ENCODE assay signal across 1 cellular context in the genomic region with DNA sequence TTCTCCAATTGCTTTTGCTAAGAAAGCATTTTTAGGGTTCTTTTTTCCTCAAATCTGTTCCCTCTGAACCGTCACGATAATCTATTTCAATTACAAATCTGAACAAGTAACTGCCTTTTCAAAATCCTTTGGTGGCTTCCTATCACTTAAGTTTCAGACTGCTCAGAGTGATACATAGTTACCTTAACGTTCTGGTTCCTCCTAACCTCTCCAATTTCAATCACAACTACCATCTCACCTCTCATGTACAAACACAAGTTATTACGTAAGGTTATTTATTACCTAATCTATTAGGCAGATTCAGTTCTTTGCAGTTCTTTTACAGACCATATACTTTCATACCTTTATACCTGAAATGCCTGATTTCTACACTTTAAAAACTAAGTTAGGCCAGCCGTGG.
TF ChIP-seq lines count a peak whose summit lies in the region.

No MANE protein-coding gene starts in this region.

TF ChIP-seq in H1, 55 proteins besides CTCF, POLR2A, EP300 and RAD21:
- TF ChIP-seq SRF (IDR thresholded peaks at IDR 0.05; ENCODE audit: low read depth, low read length) (no peak), ASH2L (IDR thresholded peaks at IDR 0.05; ENCODE audit: low read length) (no peak), CBX5 (IDR thresholded peaks at IDR 0.05; ENCODE audit: low read depth, low read length) (no peak), SIN3A (conservative IDR thresholded peaks at IDR 0.05 in 1 of 2, IDR thresholded peaks at IDR 0.05 in 1 of 2; ENCODE audit: low read depth in 1 of 2, low read length in 2 of 2) (no peak), YY1 (IDR thresholded peaks at IDR 0.05; ENCODE audit: low read depth, low read length) (no peak), SUZ12 (IDR thresholded peaks at IDR 0.05; ENCODE audit: low read length) (no peak), TAF1 (IDR thresholded peaks at IDR 0.05; ENCODE audit: low read depth, low read length) (no peak), KDM5A (IDR thresholded peaks at IDR 0.05; ENCODE audit: low read length) (no peak), SAP30 (IDR thresholded peaks at IDR 0.05; ENCODE audit: insufficient read depth, insufficient replicate concordance, low read length) (no peak), RXRA (IDR thresholded peaks at IDR 0.05; ENCODE audit: insufficient read depth, low read depth, low read length) (no peak), HDAC2 (IDR thresholded peaks at IDR 0.05; ENCODE audit: borderline replicate concordance in 1 of 2, low read depth in 2 of 2, low read length in 2 of 2) (no peak), HDAC6 (IDR thresholded peaks at IDR 0.05; ENCODE audit: low read depth, low read length) (no peak), BCL11A (IDR thresholded peaks at IDR 0.05; ENCODE audit: low read depth in 2 of 2, low read length in 2 of 2) (no peak), SP2 (IDR thresholded peaks at IDR 0.05; ENCODE audit: low read length) (no peak), RNF2 (IDR thresholded peaks at IDR 0.05; ENCODE audit: borderline replicate concordance, low read depth, low read length, missing control alignments, poor library complexity, severe bottlenecking) (no peak), CREB1 (IDR thresholded peaks at IDR 0.05) (no peak), JUND (IDR thresholded peaks at IDR 0.05; ENCODE audit: low read length) (no peak), SIX5 (IDR thresholded peaks at IDR 0.05; ENCODE audit: low read depth, low read length) (no peak), RFX5 (IDR thresholded peaks at IDR 0.05; ENCODE audit: borderline replicate concordance, low read depth, low read length) (no peak)
- TF ChIP-seq, protein P1, sequence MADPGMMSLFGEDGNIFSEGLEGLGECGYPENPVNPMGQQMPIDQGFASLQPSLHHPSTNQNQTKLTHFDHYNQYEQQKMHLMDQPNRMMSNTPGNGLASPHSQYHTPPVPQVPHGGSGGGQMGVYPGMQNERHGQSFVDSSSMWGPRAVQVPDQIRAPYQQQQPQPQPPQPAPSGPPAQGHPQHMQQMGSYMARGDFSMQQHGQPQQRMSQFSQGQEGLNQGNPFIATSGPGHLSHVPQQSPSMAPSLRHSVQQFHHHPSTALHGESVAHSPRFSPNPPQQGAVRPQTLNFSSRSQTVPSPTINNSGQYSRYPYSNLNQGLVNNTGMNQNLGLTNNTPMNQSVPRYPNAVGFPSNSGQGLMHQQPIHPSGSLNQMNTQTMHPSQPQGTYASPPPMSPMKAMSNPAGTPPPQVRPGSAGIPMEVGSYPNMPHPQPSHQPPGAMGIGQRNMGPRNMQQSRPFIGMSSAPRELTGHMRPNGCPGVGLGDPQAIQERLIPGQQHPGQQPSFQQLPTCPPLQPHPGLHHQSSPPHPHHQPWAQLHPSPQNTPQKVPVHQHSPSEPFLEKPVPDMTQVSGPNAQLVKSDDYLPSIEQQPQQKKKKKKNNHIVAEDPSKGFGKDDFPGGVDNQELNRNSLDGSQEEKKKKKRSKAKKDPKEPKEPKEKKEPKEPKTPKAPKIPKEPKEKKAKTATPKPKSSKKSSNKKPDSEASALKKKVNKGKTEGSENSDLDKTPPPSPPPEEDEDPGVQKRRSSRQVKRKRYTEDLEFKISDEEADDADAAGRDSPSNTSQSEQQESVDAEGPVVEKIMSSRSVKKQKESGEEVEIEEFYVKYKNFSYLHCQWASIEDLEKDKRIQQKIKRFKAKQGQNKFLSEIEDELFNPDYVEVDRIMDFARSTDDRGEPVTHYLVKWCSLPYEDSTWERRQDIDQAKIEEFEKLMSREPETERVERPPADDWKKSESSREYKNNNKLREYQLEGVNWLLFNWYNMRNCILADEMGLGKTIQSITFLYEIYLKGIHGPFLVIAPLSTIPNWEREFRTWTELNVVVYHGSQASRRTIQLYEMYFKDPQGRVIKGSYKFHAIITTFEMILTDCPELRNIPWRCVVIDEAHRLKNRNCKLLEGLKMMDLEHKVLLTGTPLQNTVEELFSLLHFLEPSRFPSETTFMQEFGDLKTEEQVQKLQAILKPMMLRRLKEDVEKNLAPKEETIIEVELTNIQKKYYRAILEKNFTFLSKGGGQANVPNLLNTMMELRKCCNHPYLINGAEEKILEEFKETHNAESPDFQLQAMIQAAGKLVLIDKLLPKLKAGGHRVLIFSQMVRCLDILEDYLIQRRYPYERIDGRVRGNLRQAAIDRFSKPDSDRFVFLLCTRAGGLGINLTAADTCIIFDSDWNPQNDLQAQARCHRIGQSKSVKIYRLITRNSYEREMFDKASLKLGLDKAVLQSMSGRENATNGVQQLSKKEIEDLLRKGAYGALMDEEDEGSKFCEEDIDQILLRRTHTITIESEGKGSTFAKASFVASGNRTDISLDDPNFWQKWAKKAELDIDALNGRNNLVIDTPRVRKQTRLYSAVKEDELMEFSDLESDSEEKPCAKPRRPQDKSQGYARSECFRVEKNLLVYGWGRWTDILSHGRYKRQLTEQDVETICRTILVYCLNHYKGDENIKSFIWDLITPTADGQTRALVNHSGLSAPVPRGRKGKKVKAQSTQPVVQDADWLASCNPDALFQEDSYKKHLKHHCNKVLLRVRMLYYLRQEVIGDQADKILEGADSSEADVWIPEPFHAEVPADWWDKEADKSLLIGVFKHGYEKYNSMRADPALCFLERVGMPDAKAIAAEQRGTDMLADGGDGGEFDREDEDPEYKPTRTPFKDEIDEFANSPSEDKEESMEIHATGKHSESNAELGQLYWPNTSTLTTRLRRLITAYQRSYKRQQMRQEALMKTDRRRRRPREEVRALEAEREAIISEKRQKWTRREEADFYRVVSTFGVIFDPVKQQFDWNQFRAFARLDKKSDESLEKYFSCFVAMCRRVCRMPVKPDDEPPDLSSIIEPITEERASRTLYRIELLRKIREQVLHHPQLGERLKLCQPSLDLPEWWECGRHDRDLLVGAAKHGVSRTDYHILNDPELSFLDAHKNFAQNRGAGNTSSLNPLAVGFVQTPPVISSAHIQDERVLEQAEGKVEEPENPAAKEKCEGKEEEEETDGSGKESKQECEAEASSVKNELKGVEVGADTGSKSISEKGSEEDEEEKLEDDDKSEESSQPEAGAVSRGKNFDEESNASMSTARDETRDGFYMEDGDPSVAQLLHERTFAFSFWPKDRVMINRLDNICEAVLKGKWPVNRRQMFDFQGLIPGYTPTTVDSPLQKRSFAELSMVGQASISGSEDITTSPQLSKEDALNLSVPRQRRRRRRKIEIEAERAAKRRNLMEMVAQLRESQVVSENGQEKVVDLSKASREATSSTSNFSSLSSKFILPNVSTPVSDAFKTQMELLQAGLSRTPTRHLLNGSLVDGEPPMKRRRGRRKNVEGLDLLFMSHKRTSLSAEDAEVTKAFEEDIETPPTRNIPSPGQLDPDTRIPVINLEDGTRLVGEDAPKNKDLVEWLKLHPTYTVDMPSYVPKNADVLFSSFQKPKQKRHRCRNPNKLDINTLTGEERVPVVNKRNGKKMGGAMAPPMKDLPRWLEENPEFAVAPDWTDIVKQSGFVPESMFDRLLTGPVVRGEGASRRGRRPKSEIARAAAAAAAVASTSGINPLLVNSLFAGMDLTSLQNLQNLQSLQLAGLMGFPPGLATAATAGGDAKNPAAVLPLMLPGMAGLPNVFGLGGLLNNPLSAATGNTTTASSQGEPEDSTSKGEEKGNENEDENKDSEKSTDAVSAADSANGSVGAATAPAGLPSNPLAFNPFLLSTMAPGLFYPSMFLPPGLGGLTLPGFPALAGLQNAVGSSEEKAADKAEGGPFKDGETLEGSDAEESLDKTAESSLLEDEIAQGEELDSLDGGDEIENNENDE (IDR thresholded peaks at IDR 0.05; ENCODE audit: insufficient replicate concordance, low read length): no peak
